Comparison of ENCODE assay signal across 13 cellular contexts in the genomic region with DNA sequence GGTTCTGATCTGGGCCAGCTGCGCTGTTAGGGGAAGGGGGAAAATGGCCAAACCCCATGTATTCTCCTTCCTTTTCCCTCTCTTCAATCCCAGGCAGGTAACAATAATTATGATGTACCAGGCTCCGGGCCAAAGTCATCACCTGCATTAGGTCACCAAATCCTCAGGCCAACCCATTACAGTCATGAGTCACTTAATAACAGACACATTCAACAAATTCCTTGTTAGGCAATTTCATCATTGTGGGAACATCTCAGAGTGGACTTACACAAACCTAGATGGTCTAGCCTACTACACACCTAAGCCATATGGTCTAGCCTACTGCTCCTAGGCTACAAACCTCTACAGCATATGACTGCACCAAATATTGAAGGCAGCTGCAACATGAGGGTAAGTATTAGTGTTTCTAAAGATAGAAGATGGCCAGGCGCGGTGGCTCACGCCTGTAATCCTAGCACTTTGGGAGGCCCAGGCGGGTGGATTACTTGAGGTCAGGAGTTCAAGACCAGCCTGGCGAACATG. TPM values are rescaled to one million over a fixed set of nuclear protein-coding genes. Genes with fewer than 3 reads are reported as not detected.
DNase-seq lines count a peak whose midpoint lies in the region; ATAC-seq, FAIRE-seq and TF ChIP-seq lines count a peak whose summit lies in the region.
"Had no signal": no experiment of that assay in that cellular context is flagged by ENCODE, and none has a peak within 500 bp of the region (broad histone marks: within the 10 kb centered on the region; RNA-seq: fewer than 3 reads in every experiment).

No MANE protein-coding gene starts in this region.

- H3K9me3 Mint-ChIP-seq in chondrocyte (ENCODE audit: low read depth), result no peaks in the 10 kb centered on the region
- H3K9me3 Mint-ChIP-seq: activated CD8-positive, alpha-beta T cell treated with anti-CD3 and anti-CD28 coated beads for 36 hours; memory B cell had no signal

- no peak for TF ChIP-seq POLR2A in A549 (IDR thresholded peaks at IDR 0.05; ENCODE audit: low read length)

- CTCF ChIA-PET in A549 (lab: Yijun Ruan, JAX), result interaction anchor here (27.1 to 32.9 kb wide), 2 partner anchors 7 to 12 kb away, joined by 764 read pairs; a partner anchor contains a TSS

- TF ChIP-seq RAD21 in A549 (conservative IDR thresholded peaks at IDR 0.05 in 1 of 2, IDR thresholded peaks at IDR 0.05 in 1 of 2), result no peak

- peak overlapping the region; percentile 23; the same call in 2 of the 3 replicates for H3K4me2 ChIP-seq in A549

- peak in 1 of 2 experiments; percentile 91 for DNase-seq in A549 (ENCODE audit: low read depth in 1 of 2, low spot score in 1 of 2)
- DNase-seq in NCI-H146 treated with DMSO at 0.1 percent for 48 hours (lab: John Stamatoyannopoulos, UW; ENCODE audit: unreplicated experiment), result peak; percentile 45
- DNase-seq in chondrocyte (ENCODE audit: low spot score), result no peak
- no peak for DNase-seq in lower lobe of right lung
- DNase-seq in amniotic stem cell (lab: John Stamatoyannopoulos, UW), result no peak
- DNase-seq: activated CD8-positive, alpha-beta T cell treated with anti-CD3 and anti-CD28 coated beads for 36 hours; cerebellar nuclear complex; RPMI8226 had no signal

- no peak overlapping the region for H3K4me3 Mint-ChIP-seq in chondrocyte (ENCODE audit: unreplicated experiment)
- H3K4me3 Mint-ChIP-seq: activated CD8-positive, alpha-beta T cell treated with anti-CD3 and anti-CD28 coated beads for 36 hours; memory B cell had no signal

- TF ChIP-seq CTCF in A549 (IDR thresholded peaks at IDR 0.05), result no peak
- no peak for TF ChIP-seq CTCF in chondrocyte (IDR thresholded peaks at IDR 0.05)
- no peak for TF ChIP-seq CTCF in lower lobe of right lung (IDR thresholded peaks at IDR 0.05)

- peaks cover 11% of the 10 kb centered on the region for H3K36me3 ChIP-seq in lower lobe of right lung

- FAIRE-seq in A549 (lab: Jason Lieb, UNC), result no peak

- 60% methylated on average over 7 of the region's 7 CpGs for WGBS in A549 (ENCODE audit: missing lambda C conversion rate)

- peak overlapping the region; percentile 43 for H3K27ac Mint-ChIP-seq in chondrocyte (ENCODE audit: unreplicated experiment)
- H3K27ac Mint-ChIP-seq: activated CD8-positive, alpha-beta T cell treated with anti-CD3 and anti-CD28 coated beads for 36 hours; memory B cell had no signal

- H3K27me3 ChIP-seq in lower lobe of right lung (ENCODE audit: low read depth), result no peaks in the 10 kb centered on the region
- H3K27me3 ChIP-seq: tibial nerve had no signal

- H3K27me3 Mint-ChIP-seq in chondrocyte (ENCODE audit: low read depth), result no peaks in the 10 kb centered on the region

- H3K9me3 ChIP-seq in A549 (no peaks in the 10 kb centered on the region), lower lobe of right lung (no peaks in the 10 kb centered on the region)
- H3K9me3 ChIP-seq: tibial nerve had no signal

- peaks cover 42% of the 10 kb centered on the region for H3K4me1 Mint-ChIP-seq in chondrocyte (ENCODE audit: low read depth)

- POLR2A ChIA-PET in A549 (lab: Yijun Ruan, JAX), result interaction anchor here (1.6 kb wide), 1 partner anchor 9 kb away, joined by 4 read pairs; no protein-coding TSS in a partner anchor

- peaks cover 61% of the 10 kb centered on the region for H3K4me1 ChIP-seq in A549
- H3K4me1 ChIP-seq in lower lobe of right lung, result peaks cover 43% of the 10 kb centered on the region

- ATAC-seq in A549 (peak in 1 of 2 experiments; percentile 2; a peak in 2 of 6 replicates), lower lobe of right lung (no peak), HG02571 (IDR thresholded peaks at IDR 0.05; ENCODE audit: unreplicated experiment) (no peak), HG03039 (IDR thresholded peaks at IDR 0.05; ENCODE audit: unreplicated experiment) (no peak), GM19035 (IDR thresholded peaks at IDR 0.05; ENCODE audit: unreplicated experiment) (no peak)
- ATAC-seq: activated CD8-positive, alpha-beta T cell treated with anti-CD3 and anti-CD28 coated beads for 36 hours had no signal

- H3K4me3 ChIP-seq in A549 (no peak overlapping the region), lower lobe of right lung (no peak overlapping the region)
- H3K4me3 ChIP-seq: tibial nerve had no signal

- peak overlapping the region; percentile 71 to 96 for H3K27ac ChIP-seq in A549
- H3K27ac ChIP-seq in lower lobe of right lung, result peak overlapping the region; percentile 8

- intact Hi-C loops in lower lobe of right lung (cut with DNase I), result no loop called here

- H3K36me3 Mint-ChIP-seq in chondrocyte (ENCODE audit: low read depth), result peaks cover 13% of the 10 kb centered on the region
- H3K36me3 Mint-ChIP-seq: memory B cell had no signal

- 0 out of 5 replicates have a peak, but pooled peaks of 1 of the 2 experiments have one; percentile 26 for TF ChIP-seq EP300 in A549 (IDR thresholded peaks at IDR 0.05)

TF ChIP-seq in A549, 52 proteins besides CTCF, POLR2A, EP300 and RAD21:
- TF ChIP-seq MAFK (IDR thresholded peaks at IDR 0.05; ENCODE audit: partially characterized antibody), result peak; percentile 39
- TF ChIP-seq, protein P1, sequence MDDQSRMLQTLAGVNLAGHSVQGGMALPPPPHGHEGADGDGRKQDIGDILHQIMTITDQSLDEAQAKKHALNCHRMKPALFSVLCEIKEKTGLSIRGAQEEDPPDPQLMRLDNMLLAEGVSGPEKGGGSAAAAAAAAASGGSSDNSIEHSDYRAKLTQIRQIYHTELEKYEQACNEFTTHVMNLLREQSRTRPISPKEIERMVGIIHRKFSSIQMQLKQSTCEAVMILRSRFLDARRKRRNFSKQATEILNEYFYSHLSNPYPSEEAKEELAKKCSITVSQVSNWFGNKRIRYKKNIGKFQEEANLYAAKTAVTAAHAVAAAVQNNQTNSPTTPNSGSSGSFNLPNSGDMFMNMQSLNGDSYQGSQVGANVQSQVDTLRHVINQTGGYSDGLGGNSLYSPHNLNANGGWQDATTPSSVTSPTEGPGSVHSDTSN (IDR thresholded peaks at IDR 0.05), result no peak
- peak; percentile 19; the same call in 1 of the 2 replicates for TF ChIP-seq FOSL2 (IDR thresholded peaks at IDR 0.05)
- TF ChIP-seq FOSL2 (CRISPR knock-in tag; IDR thresholded peaks at IDR 0.05), result peak; percentile 92
- TF ChIP-seq EHF (CRISPR knock-in tag; IDR thresholded peaks at IDR 0.05), result no peak
- 0 out of 2 replicates have a peak, but pooled peaks have one; percentile 46 for TF ChIP-seq JUNB (IDR thresholded peaks at IDR 0.05)
- no peak for TF ChIP-seq MAZ (IDR thresholded peaks at IDR 0.05; ENCODE audit: borderline replicate concordance, low read depth, low read length)
- TF ChIP-seq RARB (CRISPR knock-in tag; IDR thresholded peaks at IDR 0.05), result no peak
- peak; percentile 48 to 90; a peak in 3 of 4 replicates for TF ChIP-seq CEBPB (IDR thresholded peaks at IDR 0.05)
- TF ChIP-seq HOXA7 (CRISPR knock-in tag; IDR thresholded peaks at IDR 0.05), result no peak
- TF ChIP-seq, protein P2, sequence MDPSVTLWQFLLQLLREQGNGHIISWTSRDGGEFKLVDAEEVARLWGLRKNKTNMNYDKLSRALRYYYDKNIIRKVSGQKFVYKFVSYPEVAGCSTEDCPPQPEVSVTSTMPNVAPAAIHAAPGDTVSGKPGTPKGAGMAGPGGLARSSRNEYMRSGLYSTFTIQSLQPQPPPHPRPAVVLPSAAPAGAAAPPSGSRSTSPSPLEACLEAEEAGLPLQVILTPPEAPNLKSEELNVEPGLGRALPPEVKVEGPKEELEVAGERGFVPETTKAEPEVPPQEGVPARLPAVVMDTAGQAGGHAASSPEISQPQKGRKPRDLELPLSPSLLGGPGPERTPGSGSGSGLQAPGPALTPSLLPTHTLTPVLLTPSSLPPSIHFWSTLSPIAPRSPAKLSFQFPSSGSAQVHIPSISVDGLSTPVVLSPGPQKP (IDR thresholded peaks at IDR 0.05; ENCODE audit: low read depth, low read length), result no peak
TF ChIP-seq in A549: peak in this region for 4.

RNA-seq across cellular contexts. Expression of a gene that starts 2.2 kb away (rescaled TPM):
- polyA plus RNA-seq in A549 (2011; rRNA removed) (185 and 209 TPM in 2 replicates), A549 (2017; fragmentation: RNase III; extraction: RNeasy Plus Mini Kit Qiagen cat#74134 plus additional on column Dnase treatment) (547 to 666 TPM (median 620 TPM) in 3 replicates)
- 1,409 and 1,648 TPM in 2 replicates for polyA plus RNA-seq in A549 (2012; cell fraction: cytosol; rRNA removed)
- polyA plus RNA-seq in A549 (2012; cell fraction: nucleus; rRNA removed), result 1,259 and 1,748 TPM in 2 replicates
- polyA minus RNA-seq in A549 (2011; rRNA and poly(A)+ RNA removed), result 41.9 and 74.6 TPM in 2 replicates
- total RNA-seq in chondrocyte (1,313 to 1,335 TPM (median 1,322 TPM) in 3 replicates), lower lobe of right lung (609 TPM)

RNA-seq across cellular contexts. Expression of a gene that starts 58.5 kb away (rescaled TPM):
- polyA plus RNA-seq in A549 (2011; rRNA removed) (140 and 141 TPM in 2 replicates), A549 (2017; fragmentation: RNase III; extraction: RNeasy Plus Mini Kit Qiagen cat#74134 plus additional on column Dnase treatment) (295 to 306 TPM (median 302 TPM) in 3 replicates)
- 45.1 and 50.9 TPM in 2 replicates for polyA plus RNA-seq in A549 (2012; cell fraction: cytosol; rRNA removed)
- polyA plus RNA-seq in A549 (2012; cell fraction: nucleus; rRNA removed), result 40.3 and 49.7 TPM in 2 replicates
- 131 and 145 TPM in 2 replicates for polyA minus RNA-seq in A549 (2011; rRNA and poly(A)+ RNA removed)
- total RNA-seq in chondrocyte (195 to 208 TPM (median 205 TPM) in 3 replicates), lower lobe of right lung (97.1 TPM)
